1 cellular context compared by ENCODE assay signal in the genomic region with DNA sequence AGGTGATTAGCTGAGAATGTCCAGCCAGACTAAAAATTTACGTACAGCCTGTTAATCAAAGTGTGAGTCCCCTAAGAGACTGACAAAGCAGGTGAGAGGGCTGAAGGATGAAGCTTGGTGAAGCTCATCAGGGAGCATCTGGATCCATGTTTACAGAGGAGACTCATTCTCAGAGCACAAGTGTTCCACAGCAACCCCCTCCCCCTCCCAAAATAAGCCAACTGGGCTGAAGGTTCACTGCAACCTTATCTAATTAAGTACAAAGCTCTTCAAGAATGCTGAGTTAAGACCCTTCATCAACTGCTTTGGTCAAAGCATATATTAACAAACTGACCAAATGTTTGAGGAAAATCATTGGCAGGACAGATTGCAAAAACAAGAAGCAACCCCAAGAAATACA.
TF ChIP-seq lines count a peak whose summit lies in the region.

No MANE protein-coding gene starts in this region.

TF ChIP-seq in GM23338, 12 proteins besides CTCF, POLR2A, EP300 and RAD21 (continued from another document):
- TF ChIP-seq, protein P1, sequence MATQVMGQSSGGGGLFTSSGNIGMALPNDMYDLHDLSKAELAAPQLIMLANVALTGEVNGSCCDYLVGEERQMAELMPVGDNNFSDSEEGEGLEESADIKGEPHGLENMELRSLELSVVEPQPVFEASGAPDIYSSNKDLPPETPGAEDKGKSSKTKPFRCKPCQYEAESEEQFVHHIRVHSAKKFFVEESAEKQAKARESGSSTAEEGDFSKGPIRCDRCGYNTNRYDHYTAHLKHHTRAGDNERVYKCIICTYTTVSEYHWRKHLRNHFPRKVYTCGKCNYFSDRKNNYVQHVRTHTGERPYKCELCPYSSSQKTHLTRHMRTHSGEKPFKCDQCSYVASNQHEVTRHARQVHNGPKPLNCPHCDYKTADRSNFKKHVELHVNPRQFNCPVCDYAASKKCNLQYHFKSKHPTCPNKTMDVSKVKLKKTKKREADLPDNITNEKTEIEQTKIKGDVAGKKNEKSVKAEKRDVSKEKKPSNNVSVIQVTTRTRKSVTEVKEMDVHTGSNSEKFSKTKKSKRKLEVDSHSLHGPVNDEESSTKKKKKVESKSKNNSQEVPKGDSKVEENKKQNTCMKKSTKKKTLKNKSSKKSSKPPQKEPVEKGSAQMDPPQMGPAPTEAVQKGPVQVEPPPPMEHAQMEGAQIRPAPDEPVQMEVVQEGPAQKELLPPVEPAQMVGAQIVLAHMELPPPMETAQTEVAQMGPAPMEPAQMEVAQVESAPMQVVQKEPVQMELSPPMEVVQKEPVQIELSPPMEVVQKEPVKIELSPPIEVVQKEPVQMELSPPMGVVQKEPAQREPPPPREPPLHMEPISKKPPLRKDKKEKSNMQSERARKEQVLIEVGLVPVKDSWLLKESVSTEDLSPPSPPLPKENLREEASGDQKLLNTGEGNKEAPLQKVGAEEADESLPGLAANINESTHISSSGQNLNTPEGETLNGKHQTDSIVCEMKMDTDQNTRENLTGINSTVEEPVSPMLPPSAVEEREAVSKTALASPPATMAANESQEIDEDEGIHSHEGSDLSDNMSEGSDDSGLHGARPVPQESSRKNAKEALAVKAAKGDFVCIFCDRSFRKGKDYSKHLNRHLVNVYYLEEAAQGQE (IDR thresholded peaks at IDR 0.05; ENCODE audit: unreplicated experiment), result no peak
- TF ChIP-seq ZNF114 (CRISPR knock-in tag; IDR thresholded peaks at IDR 0.05), result no peak
- no peak for TF ChIP-seq NANOG (IDR thresholded peaks at IDR 0.05; ENCODE audit: borderline replicate concordance)
- no peak for TF ChIP-seq ZNF462 (CRISPR knock-in tag; IDR thresholded peaks at IDR 0.05)
- no peak for TF ChIP-seq ZNF331 (CRISPR knock-in tag; IDR thresholded peaks at IDR 0.05; ENCODE audit: low read depth)
- no peak for TF ChIP-seq CREB1 (CRISPR knock-in tag; IDR thresholded peaks at IDR 0.05; ENCODE audit: low read depth)
- TF ChIP-seq, protein P2, sequence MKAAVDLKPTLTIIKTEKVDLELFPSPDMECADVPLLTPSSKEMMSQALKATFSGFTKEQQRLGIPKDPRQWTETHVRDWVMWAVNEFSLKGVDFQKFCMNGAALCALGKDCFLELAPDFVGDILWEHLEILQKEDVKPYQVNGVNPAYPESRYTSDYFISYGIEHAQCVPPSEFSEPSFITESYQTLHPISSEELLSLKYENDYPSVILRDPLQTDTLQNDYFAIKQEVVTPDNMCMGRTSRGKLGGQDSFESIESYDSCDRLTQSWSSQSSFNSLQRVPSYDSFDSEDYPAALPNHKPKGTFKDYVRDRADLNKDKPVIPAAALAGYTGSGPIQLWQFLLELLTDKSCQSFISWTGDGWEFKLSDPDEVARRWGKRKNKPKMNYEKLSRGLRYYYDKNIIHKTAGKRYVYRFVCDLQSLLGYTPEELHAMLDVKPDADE (IDR thresholded peaks at IDR 0.05), result no peak
- no peak for TF ChIP-seq POLR2AphosphoS5 (IDR thresholded peaks at IDR 0.05; ENCODE audit: low read depth)
TF ChIP-seq in GM23338: peak in this region for 0.
